ENCODE assay signal across 30 cellular contexts in genomic region chr5:79713727-79714126, GRCh38.
"Had no signal": no experiment of that assay in that cellular context is flagged by ENCODE, and none has a peak within 500 bp of the region (broad histone marks: within the 10 kb centered on the region; RNA-seq: fewer than 3 reads in every experiment).

No MANE protein-coding gene starts in this region.

- H3K36me3 ChIP-seq: ovary, right lobe of liver, sigmoid colon, spleen, suprapubic skin, tibial artery, transverse colon, upper lobe of right lung, uterus had no signal

- H3K27ac ChIP-seq: neural progenitor cell, ovary, parathyroid adenoma, right lobe of liver, sigmoid colon, skin epidermis, spleen, suprapubic skin, testis, tibial artery, transverse colon, upper lobe of right lung, uterus had no signal

- H3K27me3 ChIP-seq: neural progenitor cell, ovary, right lobe of liver, sigmoid colon, spleen, suprapubic skin, testis, tibial artery, transverse colon, upper lobe of right lung, uterus had no signal

- H3K9me3 ChIP-seq: ovary, right lobe of liver, sigmoid colon, suprapubic skin, testis, tibial artery, transverse colon, uterus had no signal

- H3K4me3 ChIP-seq: neural progenitor cell, ovary, right lobe of liver, sigmoid colon, skin epidermis, smooth muscle cell, spleen, suprapubic skin, testis, tibial artery, transverse colon, upper lobe of right lung, uterus had no signal

- ATAC-seq: naive thymus-derived CD4-positive, alpha-beta T cell; natural killer cell; right lobe of liver; stimulated activated memory B cell treated with anti-CD40 and anti-IgM and Interleukin-4, amounts not matched to agents 10 μg/mL and 1 μg/mL and 100 μg/mL, for 72 hours; stimulated activated naive CD8-positive, alpha-beta T cell treated with anti-CD3 and anti-CD28 coated beads, Interleukin-15, amount 100 ng/mL, for 72 hours; stimulated activated naive CD8-positive, alpha-beta T cell treated with anti-CD3 and anti-CD28 coated beads, Interleukin-15, Interleukin-2, amounts not matched to agents 100 U/mL and 50 U/mL, for 24 hours; upper lobe of right lung had no signal

- DNase-seq: naive thymus-derived CD4-positive, alpha-beta T cell; natural killer cell; occipital lobe; ovary; posterior cingulate gyrus; retina; right cardiac atrium; right lobe of liver; sigmoid colon; spleen; stimulated activated CD4-positive, alpha-beta T cell treated with anti-CD3 and anti-CD28 coated beads, Interleukin-12 subunit alpha, Interleukin-12 subunit beta, amount 100 ng/mL, for 4 hours; stimulated activated CD4-positive, alpha-beta T cell treated with anti-CD3 and anti-CD28 coated beads, Interleukin-1b, Interleukin-23, amount 100 ng/mL, for 48 hours; stimulated activated CD4-positive, alpha-beta T cell treated with anti-CD3 and anti-CD28 coated beads, Interleukin-4, amount 100 ng/mL, for 1 hour; stimulated activated CD4-positive, alpha-beta T cell treated with anti-CD3 and anti-CD28 coated beads, Interleukin-4, amount 100 ng/mL, for 4 hours; stimulated activated CD8-positive, alpha-beta memory T cell treated with anti-CD3 and anti-CD28 coated beads, Interleukin-4, amount 100 ng/mL, for 48 hours; stimulated activated naive CD4-positive, alpha-beta T cell; stimulated activated naive CD8-positive, alpha-beta T cell treated with anti-CD3 and anti-CD28 coated beads, Interleukin-15, amount 100 ng/mL, for 72 hours; stimulated activated naive CD8-positive, alpha-beta T cell treated with anti-CD3 and anti-CD28 coated beads, Interleukin-15, Interleukin-2, amounts not matched to agents 100 U/mL and 50 U/mL, for 24 hours; substantia nigra; testis; tibial artery; transverse colon; upper lobe of right lung; uterus had no signal

- H3K9ac ChIP-seq: neural progenitor cell, parathyroid adenoma had no signal

- H3K4me1 ChIP-seq: neural progenitor cell, parathyroid adenoma, right lobe of liver, sigmoid colon, spleen, suprapubic skin, testis, tibial artery, transverse colon, upper lobe of right lung, uterus had no signal
